ENCODE assay signal across 33 cellular contexts in the genomic region with DNA sequence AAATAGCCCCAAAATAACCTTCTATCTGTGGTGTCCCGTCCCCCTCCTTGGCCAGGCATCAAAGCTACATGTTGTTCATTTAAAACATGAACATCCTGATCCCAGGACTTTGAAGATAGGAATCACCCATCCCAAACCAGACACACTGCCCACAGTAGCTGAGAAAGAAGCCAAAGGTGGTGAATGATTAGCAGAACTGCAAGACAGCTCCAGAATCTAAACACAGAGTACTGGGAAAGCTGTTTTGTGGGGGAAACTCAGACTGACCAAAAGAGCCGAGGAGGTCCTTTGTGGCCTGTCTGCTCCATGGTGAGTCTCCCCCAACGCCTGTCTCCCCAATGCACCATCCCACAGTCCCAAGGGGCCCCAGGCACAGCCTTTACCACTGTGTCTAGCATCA. TPM values are rescaled to one million over a fixed set of nuclear protein-coding genes. Genes with fewer than 3 reads are reported as not detected.
"Had no signal": no experiment of that assay in that cellular context is flagged by ENCODE, and none has a peak within 500 bp of the region (broad histone marks: within the 10 kb centered on the region; RNA-seq: fewer than 3 reads in every experiment).

No MANE protein-coding gene starts in this region.

- H3K9me3 Mint-ChIP-seq: effector memory CD8-positive, alpha-beta T cell; immature natural killer cell had no signal

- H3K27ac Mint-ChIP-seq: effector memory CD8-positive, alpha-beta T cell; immature natural killer cell; memory B cell; naive B cell; natural killer cell treated with Interleukin-12 subunit alpha and Interleukin-12 subunit beta and Interleukin-15 and Interleukin-18, amount 100 ng/mL, for 72 hours; stimulated activated memory B cell treated with anti-CD40 and anti-IgM and Interleukin-4, amounts not matched to agents 10 μg/mL and 1 μg/mL and 100 μg/mL, for 72 hours had no signal

- H3K4me1 Mint-ChIP-seq: immature natural killer cell; memory B cell; naive B cell; stimulated activated memory B cell treated with anti-CD40 and anti-IgM and Interleukin-4, amounts not matched to agents 10 μg/mL and 1 μg/mL and 100 μg/mL, for 72 hours had no signal

- H3K27me3 ChIP-seq: testis, upper lobe of right lung had no signal

- H3K36me3 ChIP-seq: esophagus squamous epithelium, heart right ventricle, prostate gland, spleen, tibial artery, upper lobe of right lung, uterus had no signal

- H3K4me1 ChIP-seq: esophagus squamous epithelium, spleen, testis, upper lobe of right lung, uterus had no signal

- H3K9me3 ChIP-seq: prostate gland, testis, upper lobe of right lung, uterus had no signal

- H3K4me3 Mint-ChIP-seq: effector memory CD8-positive, alpha-beta T cell; immature natural killer cell; memory B cell; naive B cell; natural killer cell treated with Interleukin-12 subunit alpha and Interleukin-12 subunit beta and Interleukin-15 and Interleukin-18, amount 100 ng/mL, for 72 hours; stimulated activated memory B cell treated with anti-CD40 and anti-IgM and Interleukin-4, amounts not matched to agents 10 μg/mL and 1 μg/mL and 100 μg/mL, for 72 hours had no signal

- DNase-seq: dermis blood vessel endothelial cell; effector memory CD8-positive, alpha-beta T cell; erythroblast; esophagus squamous epithelium; foreskin melanocyte; glutamatergic neuron; heart right ventricle; hypothalamus; immature natural killer cell; islet precursor cell; kidney glomerular epithelial cell; naive B cell; nucleus accumbens; right cardiac atrium; spleen; stimulated activated CD4-positive, alpha-beta T cell treated with anti-CD3 and anti-CD28 coated beads, Interleukin-4, amount 100 ng/mL, for 4 hours; stimulated activated naive CD8-positive, alpha-beta T cell treated with anti-CD3 and anti-CD28 coated beads, Interleukin-15, Interleukin-2, amounts not matched to agents 100 U/mL and 50 U/mL, for 24 hours; substantia nigra; testis; tibial artery; upper lobe of right lung; uterus had no signal

- H3K27ac ChIP-seq: coronary artery, esophagus squamous epithelium, heart right ventricle, prostate gland, skin epidermis, spleen, testis, tibial artery, upper lobe of right lung, uterus had no signal

- H3K4me3 ChIP-seq: coronary artery, esophagus squamous epithelium, heart right ventricle, lung, prostate gland, skin epidermis, spleen, testis, tibial artery, upper lobe of right lung, uterus had no signal

- H3K36me3 Mint-ChIP-seq: immature natural killer cell; naive B cell; natural killer cell treated with Interleukin-12 subunit alpha and Interleukin-12 subunit beta and Interleukin-15 and Interleukin-18, amount 100 ng/mL, for 72 hours had no signal

RNA-seq across cellular contexts. Expression of a gene that starts 7.3 kb away (rescaled TPM):
- total RNA-seq: chondrocyte; dermis blood vessel endothelial cell; esophagus squamous epithelium; heart right ventricle; liver; lung; mononuclear cell; natural killer cell treated with Interleukin-12 subunit alpha and Interleukin-12 subunit beta and Interleukin-15 and Interleukin-18, amount 100 ng/mL, for 72 hours; osteocyte; prostate gland; right cardiac atrium; spleen; testis; upper lobe of right lung; uterus had no signal
- polyA plus RNA-seq: heart right ventricle, lung, right cardiac atrium, spleen had no signal

RNA-seq across cellular contexts. Expression of a gene that starts 42.2 kb away (rescaled TPM):
- total RNA-seq: chondrocyte; dermis blood vessel endothelial cell; heart right ventricle; lung; mononuclear cell; natural killer cell treated with Interleukin-12 subunit alpha and Interleukin-12 subunit beta and Interleukin-15 and Interleukin-18, amount 100 ng/mL, for 72 hours; osteocyte; right cardiac atrium; spleen; upper lobe of right lung; uterus had no signal
- polyA plus RNA-seq: heart right ventricle, immature natural killer cell, right cardiac atrium, spleen had no signal
